Comparison of ENCODE assay signal across 19 cellular contexts in the genomic region with DNA sequence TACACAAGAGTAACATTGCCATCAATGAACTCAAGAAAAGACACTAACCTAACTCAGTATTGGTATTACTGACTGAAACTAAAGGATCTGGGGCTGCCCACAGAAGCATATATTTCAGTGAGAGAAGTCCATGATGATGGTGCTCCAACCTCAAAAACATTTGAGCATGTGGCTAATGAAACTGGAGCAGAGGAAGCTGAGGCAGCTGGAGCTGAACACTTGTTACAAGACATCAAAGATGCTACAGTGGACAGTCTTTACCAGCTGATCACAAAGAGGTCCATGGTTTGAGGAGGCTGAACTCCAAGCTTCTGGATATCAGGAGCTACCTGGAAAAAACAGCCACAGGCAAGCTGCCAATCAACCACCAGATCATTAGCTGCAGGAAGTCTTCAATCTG.
"Had no signal": no experiment of that assay in that cellular context is flagged by ENCODE, and none has a peak within 500 bp of the region (broad histone marks: within the 10 kb centered on the region; RNA-seq: fewer than 3 reads in every experiment).

No MANE protein-coding gene starts in this region.

- H3K27me3 ChIP-seq: esophagus squamous epithelium, gastroesophageal sphincter, pancreas, testis, tibial nerve had no signal

- DNase-seq: esophagus squamous epithelium; foreskin fibroblast; glutamatergic neuron; islet precursor cell; mammary epithelial cell; mucosa of descending colon; occipital lobe; pancreas; right cardiac atrium; stimulated activated CD4-positive, alpha-beta T cell treated with anti-CD3 and anti-CD28 coated beads, Interleukin-4, amount 100 ng/mL, for 1 hour; stimulated activated CD8-positive, alpha-beta memory T cell treated with anti-CD3 and anti-CD28 coated beads, Interleukin-4, amount 100 ng/mL, for 48 hours; testis had no signal

- FAIRE-seq: colon, pancreas had no signal

- H3K4me2 ChIP-seq: smooth muscle cell had no signal

- H3K4me3 ChIP-seq: esophagus squamous epithelium, gastroesophageal sphincter, mucosa of descending colon, pancreas, smooth muscle cell, testis, tibial nerve had no signal

- H3K9me3 ChIP-seq: esophagus squamous epithelium, gastroesophageal sphincter, mucosa of descending colon, pancreas, testis, tibial nerve had no signal

- H3K4me1 ChIP-seq: gastroesophageal sphincter, pancreas, testis, tibial nerve had no signal

- H3K27ac ChIP-seq: esophagus squamous epithelium, gastroesophageal sphincter, pancreas, testis, tibial nerve had no signal

- ATAC-seq: gastroesophageal sphincter; left lobe of liver; mucosa of descending colon; natural killer cell treated with Interleukin-12 subunit alpha and Interleukin-12 subunit beta and Interleukin-15 and Interleukin-18, amount 100 ng/mL, for 72 hours; pancreas; right cardiac atrium; stimulated activated memory B cell treated with anti-CD40 and anti-IgM and Interleukin-4, amounts not matched to agents 10 μg/mL and 1 μg/mL and 100 μg/mL, for 72 hours had no signal
